In genomic region chr5:172891716-172892421, GRCh38 we compare ENCODE assay signal across 12 cellular contexts. TPM values are rescaled to one million over a fixed set of nuclear protein-coding genes. Genes with fewer than 3 reads are reported as not detected.
DNase-seq lines count a peak whose midpoint lies in the region; ATAC-seq and TF ChIP-seq lines count a peak whose summit lies in the region.
"Had no signal": no experiment of that assay in that cellular context is flagged by ENCODE, and none has a peak within 500 bp of the region (broad histone marks: within the 10 kb centered on the region; RNA-seq: fewer than 3 reads in every experiment).

No MANE protein-coding gene starts in this region.

- H3K4me3 ChIP-seq in adipocyte (ENCODE audit: low read length) (no peak overlapping the region), mucosa of rectum (ENCODE audit: low read length in 2 of 2) (no peak overlapping the region), testis (no peak overlapping the region)

- H3K9ac ChIP-seq in adipocyte (ENCODE audit: low read length) (peak overlapping the region; percentile 60), mucosa of rectum (ENCODE audit: low read depth in 1 of 2, low read length in 2 of 2) (no peak overlapping the region)

- ATAC-seq in HG02588 (IDR thresholded peaks at IDR 0.05; ENCODE audit: unreplicated experiment) = no peak

- TF ChIP-seq CTCF in testis (IDR thresholded peaks at IDR 0.05) = no peak

- WGBS in testis, 2 donors = 34 to 49% methylated on average over 7 of the region's 7 CpGs

- H3K9me3 ChIP-seq in adipocyte (ENCODE audit: control insufficient read depth, low read length) = no peaks in the 10 kb centered on the region
- no peaks in the 10 kb centered on the region for H3K9me3 ChIP-seq in mucosa of rectum (ENCODE audit: control insufficient read depth in 2 of 2, low read length in 2 of 2)
- no peaks in the 10 kb centered on the region for H3K9me3 ChIP-seq in testis

- DNase-seq in adipocyte (ENCODE audit: low read depth) (no peak), fibroblast of gingiva (ENCODE audit: low read depth) (peak; percentile 67), testis (no peak), HPDE6-E6E7 (ENCODE audit: extremely low spot score) (no peak), NCI-H1092 treated with DMSO at 0.1 percent for 48 hours (lab: John Stamatoyannopoulos, UW) (no peak), superior temporal gyrus (ENCODE audit: extremely low spot score) (no peak)
- DNase-seq: activated CD4-positive, alpha-beta T cell treated with anti-CD3 and anti-CD28 coated beads, Interleukin-2, amount 10 ng/mL, durations not matched to agents 24 days and 14 days; activated naive CD4-positive, alpha-beta T cell treated with anti-CD3 and anti-CD28 coated beads for 36 hours; COR-L47; NCI-H524 treated with DMSO at 0.1 percent for 48 hours had no signal

- H3K27ac ChIP-seq in mucosa of rectum (ENCODE audit: low read depth in 2 of 2, low read length in 2 of 2) (peak overlapping the region; percentile 39 to 44), testis (peak overlapping the region; percentile 61 to 70)

- peaks cover 33% of the 10 kb centered on the region for H3K36me3 ChIP-seq in adipocyte (ENCODE audit: control insufficient read depth, insufficient read depth, low read length, severe bottlenecking)
- peaks cover 10 to 42% of the 10 kb centered on the region in 2 donors for H3K36me3 ChIP-seq in mucosa of rectum (ENCODE audit: control insufficient read depth in 2 of 2, insufficient read depth in 2 of 2, low read length in 2 of 2)
- H3K36me3 ChIP-seq in testis (ENCODE audit: low read depth, missing control alignments) = no peaks in the 10 kb centered on the region

- H3K4me1 ChIP-seq in adipocyte (ENCODE audit: control insufficient read depth, insufficient read depth, low read length) = peaks cover 41% of the 10 kb centered on the region
- H3K4me1 ChIP-seq in mucosa of rectum (ENCODE audit: control insufficient read depth in 2 of 2, insufficient read depth in 2 of 2, low read length in 2 of 2) = peaks cover 0 to 2% of the 10 kb centered on the region in 2 donors
- peaks cover 35% of the 10 kb centered on the region for H3K4me1 ChIP-seq in testis

- H3K27me3 ChIP-seq in adipocyte (replicated peaks; ENCODE audit: control insufficient read depth, insufficient read depth, low read length) = no peaks in the 10 kb centered on the region
- H3K27me3 ChIP-seq in mucosa of rectum (ENCODE audit: control insufficient read depth in 2 of 2, insufficient read depth in 2 of 2, low read length in 2 of 2) = no peaks in the 10 kb centered on the region
- H3K27me3 ChIP-seq in testis = no peaks in the 10 kb centered on the region

- intact Hi-C loops in testis (cut with DNase I; ENCODE audit: low total_unique reads) = no loop called here

- TF ChIP-seq POLR2A in testis (IDR thresholded peaks at IDR 0.05) = no peak

RNA-seq across cellular contexts. Expression of gene ERGIC1, which starts 57.8 kb away (rescaled TPM):
- total RNA-seq in testis = 10 to 100 TPM; 89.8 to 100.0 TPM
- 94.1 TPM for polyA plus RNA-seq in testis (ENCODE audit: insufficient read depth, low read depth, low replicate concordance)
